1 cellular context compared by ENCODE assay signal in genomic region chr3:9390265-9390888, GRCh38.
A peak's percentile ranks its signal among the peaks of the same experiment; 100 is the strongest.
TF ChIP-seq lines count a peak whose summit lies in the region.

No MANE protein-coding gene starts in this region.

TF ChIP-seq in HepG2, 621 proteins besides CTCF, POLR2A, EP300 and RAD21:
- no peak for TF ChIP-seq XBP1 (CRISPR knock-in tag; IDR thresholded peaks at IDR 0.05)
- TF ChIP-seq, protein P1, sequence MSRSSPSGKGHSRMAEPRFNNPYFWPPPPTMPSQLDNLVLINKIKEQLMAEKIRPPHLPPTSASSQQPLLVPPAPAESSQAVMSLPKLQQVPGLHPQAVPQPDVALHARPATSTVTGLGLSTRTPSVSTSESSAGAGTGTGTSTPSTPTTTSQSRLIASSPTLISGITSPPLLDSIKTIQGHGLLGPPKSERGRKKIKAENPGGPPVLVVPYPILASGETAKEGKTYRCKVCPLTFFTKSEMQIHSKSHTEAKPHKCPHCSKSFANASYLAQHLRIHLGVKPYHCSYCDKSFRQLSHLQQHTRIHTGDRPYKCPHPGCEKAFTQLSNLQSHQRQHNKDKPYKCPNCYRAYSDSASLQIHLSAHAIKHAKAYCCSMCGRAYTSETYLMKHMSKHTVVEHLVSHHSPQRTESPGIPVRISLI (CRISPR knock-in tag; IDR thresholded peaks at IDR 0.05; ENCODE audit: borderline replicate concordance): no peak
- TF ChIP-seq ZNF580 (CRISPR knock-in tag; IDR thresholded peaks at IDR 0.05; ENCODE audit: borderline replicate concordance, low read depth): no peak
- no peak for TF ChIP-seq ZNF747 (CRISPR knock-in tag; IDR thresholded peaks at IDR 0.05; ENCODE audit: borderline replicate concordance)
- no peak for TF ChIP-seq MLLT10 (CRISPR knock-in tag; IDR thresholded peaks at IDR 0.05)
- TF ChIP-seq ZNF720 (CRISPR knock-in tag; IDR thresholded peaks at IDR 0.05): no peak
- no peak for TF ChIP-seq ZNF577 (CRISPR knock-in tag; IDR thresholded peaks at IDR 0.05; ENCODE audit: borderline replicate concordance, low read depth)
- TF ChIP-seq RBM22 (optimal IDR thresholded peaks at IDR 0.05; ENCODE audit: low read length): peak; percentile 23
- TF ChIP-seq CEBPB (IDR thresholded peaks at IDR 0.05; ENCODE audit: borderline replicate concordance, low read depth, low read length): 0 out of 2 replicates have a peak, but pooled peaks have one; percentile 14
- TF ChIP-seq AKAP8 (CRISPR knock-in tag; IDR thresholded peaks at IDR 0.05): no peak
- no peak for TF ChIP-seq ELK4 (CRISPR knock-in tag; IDR thresholded peaks at IDR 0.05; ENCODE audit: borderline replicate concordance)
- TF ChIP-seq ZNF678 (CRISPR knock-in tag; IDR thresholded peaks at IDR 0.05): no peak
- no peak for TF ChIP-seq ZNF652 (CRISPR knock-in tag; IDR thresholded peaks at IDR 0.05; ENCODE audit: borderline replicate concordance, low read depth)
- TF ChIP-seq CHD4 (IDR thresholded peaks at IDR 0.05; ENCODE audit: borderline replicate concordance, low read length): no peak
- no peak for TF ChIP-seq MTF1 (CRISPR knock-in tag; IDR thresholded peaks at IDR 0.05)
- no peak for TF ChIP-seq GPBP1L1 (CRISPR knock-in tag; IDR thresholded peaks at IDR 0.05)
- peak; percentile 73 for TF ChIP-seq RBFOX2 (IDR thresholded peaks at IDR 0.05; ENCODE audit: low read depth, low read length)
- TF ChIP-seq POLR2AphosphoS2 (IDR thresholded peaks at IDR 0.05; ENCODE audit: low read depth, low read length): peak; percentile 21
- no peak for TF ChIP-seq CREB1 (IDR thresholded peaks at IDR 0.05)
- TF ChIP-seq CREB1 (CRISPR knock-in tag; IDR thresholded peaks at IDR 0.05): no peak
- 0 out of 2 replicates have a peak, but pooled peaks have one; percentile 22 for TF ChIP-seq PAF1 (CRISPR knock-in tag; IDR thresholded peaks at IDR 0.05)
- TF ChIP-seq U2AF2 (IDR thresholded peaks at IDR 0.05; ENCODE audit: low read depth, low read length): no peak
- TF ChIP-seq SYNCRIP (IDR thresholded peaks at IDR 0.05; ENCODE audit: insufficient read depth, low read depth, low read length): no peak
- no peak for TF ChIP-seq ZBTB20 (CRISPR knock-in tag; IDR thresholded peaks at IDR 0.05; ENCODE audit: borderline replicate concordance, low read depth)
- no peak for TF ChIP-seq NCOA1 (CRISPR knock-in tag; IDR thresholded peaks at IDR 0.05)
- no peak for TF ChIP-seq SMARCE1 (IDR thresholded peaks at IDR 0.05; ENCODE audit: borderline replicate concordance)
- no peak for TF ChIP-seq ISL2 (CRISPR knock-in tag; IDR thresholded peaks at IDR 0.05)
- TF ChIP-seq ZSCAN30 (CRISPR knock-in tag; IDR thresholded peaks at IDR 0.05): no peak
- no peak for TF ChIP-seq SP2 (CRISPR knock-in tag; IDR thresholded peaks at IDR 0.05)
- TF ChIP-seq ZNF737 (CRISPR knock-in tag; IDR thresholded peaks at IDR 0.05; ENCODE audit: borderline replicate concordance): no peak
- TF ChIP-seq CERS6 (CRISPR knock-in tag; IDR thresholded peaks at IDR 0.05): no peak
- TF ChIP-seq FOXO1 (CRISPR knock-in tag; IDR thresholded peaks at IDR 0.05): no peak
- no peak for TF ChIP-seq ZNF326 (CRISPR knock-in tag; IDR thresholded peaks at IDR 0.05; ENCODE audit: borderline replicate concordance)
- no peak for TF ChIP-seq LBX2 (CRISPR knock-in tag; IDR thresholded peaks at IDR 0.05; ENCODE audit: borderline replicate concordance)
- no peak for TF ChIP-seq SP140L (CRISPR knock-in tag; IDR thresholded peaks at IDR 0.05; ENCODE audit: borderline replicate concordance)
- TF ChIP-seq ZNF776 (CRISPR knock-in tag; IDR thresholded peaks at IDR 0.05): no peak
- TF ChIP-seq TGIF2 (CRISPR knock-in tag; IDR thresholded peaks at IDR 0.05): no peak
- no peak for TF ChIP-seq ZNF343 (CRISPR knock-in tag; IDR thresholded peaks at IDR 0.05)
- no peak for TF ChIP-seq ZMYM3 (CRISPR knock-in tag; IDR thresholded peaks at IDR 0.05)
- no peak for TF ChIP-seq RXRA (CRISPR knock-in tag; IDR thresholded peaks at IDR 0.05)
